10 cellular contexts compared by ENCODE assay signal in genomic region chr22:27438271-27438980, GRCh38.
A peak's percentile ranks its signal among the peaks of the same experiment; 100 is the strongest.
DNase-seq lines count a peak whose midpoint lies in the region; ATAC-seq and TF ChIP-seq lines count a peak whose summit lies in the region.
"Had no signal": no experiment of that assay in that cellular context is flagged by ENCODE, and none has a peak within 500 bp of the region (broad histone marks: within the 10 kb centered on the region; RNA-seq: fewer than 3 reads in every experiment).

No MANE protein-coding gene starts in this region.

- H3K9me3 ChIP-seq in MG63 (no peaks in the 10 kb centered on the region), neural cell (ENCODE audit: low read length) (no peaks in the 10 kb centered on the region)
- H3K9me3 ChIP-seq: uterus had no signal

- peak overlapping the region; percentile 36 for H3K9ac ChIP-seq in neural cell (ENCODE audit: low read length)

- H3K36me3 ChIP-seq in MG63: no peaks in the 10 kb centered on the region
- H3K36me3 ChIP-seq in neural cell (ENCODE audit: insufficient read depth, low read length): no peaks in the 10 kb centered on the region
- H3K36me3 ChIP-seq: uterus had no signal

- H4K20me1 ChIP-seq in neural cell (ENCODE audit: insufficient read depth): no peaks in the 10 kb centered on the region

- no peak for TF ChIP-seq RAD21 in neural cell (conservative IDR thresholded peaks at IDR 0.05)

- H2AFZ ChIP-seq in neural cell (ENCODE audit: low read depth, low read length): no peak overlapping the region

- no peak overlapping the region for H3K4me2 ChIP-seq in neural cell (ENCODE audit: low read length)

- TF ChIP-seq EP300 in neural cell (conservative IDR thresholded peaks at IDR 0.05; ENCODE audit: poor library complexity, severe bottlenecking): no peak

- H3F3A ChIP-seq in neural cell (ENCODE audit: insufficient read depth, low read length, poor library complexity, severe bottlenecking): no peaks in the 10 kb centered on the region

- H3K79me2 ChIP-seq in neural cell (replicated peaks; ENCODE audit: insufficient read depth, low read length): no peaks in the 10 kb centered on the region

- H3K4me3 ChIP-seq in AG10803 (ENCODE audit: low read length) (no peak overlapping the region), MG63 (no peak overlapping the region), cardiac fibroblast (replicated peaks in 1 of 2; ENCODE audit: low read depth in 2 of 2, low read length in 2 of 2) (no peak overlapping the region), neural cell (ENCODE audit: low read length) (no peak overlapping the region)
- H3K4me3 ChIP-seq: uterus had no signal

- H3K27ac ChIP-seq in neural cell (ENCODE audit: low read length): no peak overlapping the region

- ATAC-seq in GM18498 (IDR thresholded peaks at IDR 0.05; ENCODE audit: unreplicated experiment): no peak

- H3K9me2 ChIP-seq in neural cell (ENCODE audit: insufficient read depth, low read length): no peaks in the 10 kb centered on the region

- DNase-seq in AG10803 (ENCODE audit: low read depth): peak; percentile 38
- peak; percentile 52 for DNase-seq in MG63
- DNase-seq in cardiac fibroblast (ENCODE audit: low read depth in 2 of 2): peak; percentile 31 to 53
- DNase-seq in stimulated activated CD4-positive, alpha-beta T cell treated with anti-CD3 and anti-CD28 coated beads, Interleukin-1b, Interleukin-23, amount 100 ng/mL, for 48 hours: no peak
- no peak for DNase-seq in NOMO-1 treated with dmso at 0.1 percent for 144 hours (lab: John Stamatoyannopoulos, UW; ENCODE audit: unreplicated experiment)
- DNase-seq in stimulated activated CD4-positive, alpha-beta T cell treated with anti-CD3 and anti-CD28 coated beads, Interleukin-2, amount 100 ng/mL, for 24 hours: no peak
- DNase-seq: NCI-H510A treated with DMSO at 0.1 percent for 48 hours had no signal

- TF ChIP-seq CTCF in AG10803 (conservative IDR thresholded peaks at IDR 0.05; ENCODE audit: low read length) (no peak), cardiac fibroblast (IDR thresholded peaks at IDR 0.05; ENCODE audit: low read depth, low read length) (no peak), neural cell (IDR thresholded peaks at IDR 0.05; ENCODE audit: poor library complexity, severe bottlenecking) (no peak)

- H3K27me3 ChIP-seq in MG63 (no peaks in the 10 kb centered on the region), neural cell (ENCODE audit: insufficient read depth, low read depth, low read length) (no peaks in the 10 kb centered on the region)
- H3K27me3 ChIP-seq: uterus had no signal

TF ChIP-seq in neural cell, 6 proteins besides CTCF, POLR2A, EP300 and RAD21:
- TF ChIP-seq MXI1 (conservative IDR thresholded peaks at IDR 0.05; ENCODE audit: poor library complexity, severe bottlenecking) (no peak), TAF1 (IDR thresholded peaks at IDR 0.05; ENCODE audit: low read depth) (no peak), SMC3 (conservative IDR thresholded peaks at IDR 0.05; ENCODE audit: poor library complexity) (no peak), REST (IDR thresholded peaks at IDR 0.05; ENCODE audit: borderline replicate concordance) (no peak)

Comparison
In these comparisons a context has a peak if more than half of its experiments do, and no peak if none do; other contexts are left out.
1. DNase-seq: peak in AG10803 (single experiment), MG63 (single experiment) and cardiac fibroblast (2 of 2); none in stimulated activated CD4-positive, alpha-beta T cell treated with anti-CD3 and anti-CD28 coated beads, Interleukin-1b, Interleukin-23, amount 100 ng/mL, for 48 hours (single experiment), NOMO-1 treated with dmso at 0.1 percent for 144 hours (single experiment) and stimulated activated CD4-positive, alpha-beta T cell treated with anti-CD3 and anti-CD28 coated beads, Interleukin-2, amount 100 ng/mL, for 24 hours (0 of 2).